Comparison of ENCODE assay signal across 22 cellular contexts in the genomic region with DNA sequence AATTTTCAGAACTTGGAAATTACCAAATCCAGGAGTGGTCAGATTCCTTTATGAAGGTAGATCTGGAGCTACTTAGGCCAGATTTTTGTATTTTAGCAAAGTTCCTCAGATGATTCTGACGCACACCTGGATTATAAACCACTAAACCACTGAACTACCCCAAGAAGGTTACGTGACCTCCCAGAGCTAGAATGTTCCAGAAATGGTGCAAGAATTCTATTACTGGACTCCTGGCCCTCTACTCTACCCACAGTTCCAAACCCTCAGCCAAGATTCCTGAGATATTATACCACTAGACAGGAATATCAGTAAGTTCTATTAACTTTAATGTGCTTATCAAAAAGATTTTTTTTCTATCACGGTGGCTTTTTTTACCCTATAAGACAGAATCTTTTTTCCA.
DNase-seq lines count a peak whose midpoint lies in the region; TF ChIP-seq lines count a peak whose summit lies in the region.
"Had no signal": no experiment of that assay in that cellular context is flagged by ENCODE, and none has a peak within 500 bp of the region (broad histone marks: within the 10 kb centered on the region; RNA-seq: fewer than 3 reads in every experiment).

No MANE protein-coding gene starts in this region.

- no peak overlapping the region for H3K23ac ChIP-seq in H9 (ENCODE audit: insufficient read length, low read depth, low read length)

- H3K27me3 Mint-ChIP-seq in H9 (ENCODE audit: low read depth): no peaks in the 10 kb centered on the region

- no peaks in the 10 kb centered on the region for H3K79me1 ChIP-seq in H9 (ENCODE audit: insufficient read depth, low read depth, low read length, poor library complexity, severe bottlenecking)

- DNase-seq in amniotic epithelial cell (ENCODE audit: low read depth): peak; percentile 29
- peak; percentile 70 for DNase-seq in myocyte (ENCODE audit: low read depth)
- DNase-seq in H9: no peak
- DNase-seq in NCI-H2107 treated with DMSO at 0.1 percent for 48 hours (lab: John Stamatoyannopoulos, UW; ENCODE audit: unreplicated experiment): no peak
- no peak for DNase-seq in effector memory CD4-positive, alpha-beta T cell
- DNase-seq: AML-193; Calu3; CD8-positive, alpha-beta T cell; DMS79 treated with DMSO at 0.1 percent for 48 hours; GF-D8; KBM-7; NCI-H1048; NCI-H1417; NCI-H1694; NCI-H2029 treated with DMSO at 0.1 percent for 48 hours; NCI-H2227 treated with DMSO at 0.1 percent for 48 hours; NCI-H526 treated with DMSO at 0.1 percent for 48 hours; Right ventricle myocardium superior had no signal

- no peak overlapping the region for H3K4me3 Mint-ChIP-seq in H9
- H3K4me3 Mint-ChIP-seq: CD8-positive, alpha-beta T cell had no signal

- no CpG with 5 or more reads among the region's 3 CpGs for WGBS in H9 (ENCODE audit: extremely low coverage, insufficient read length, low lambda C conversion rate)

- no peak overlapping the region for H3K4ac ChIP-seq in H9 (ENCODE audit: low read depth, low read length)

- no peaks in the 10 kb centered on the region for H3K23me2 ChIP-seq in H9 (ENCODE audit: insufficient read length, low read depth, low read length, poor library complexity, severe bottlenecking)

- H3T11ph ChIP-seq in H9 (ENCODE audit: low read length): no peak overlapping the region

- H3K14ac ChIP-seq in H9 (ENCODE audit: insufficient read depth, low read length): no peak overlapping the region

- peaks cover 4% of the 10 kb centered on the region; the same call in 1 of the 2 replicates for H3K9me3 ChIP-seq in BLaER1
- H3K9me3 ChIP-seq in skeletal muscle tissue (ENCODE audit: control insufficient read depth in 3 of 3, low read length in 3 of 3): no peaks in the 10 kb centered on the region
- no peaks in the 10 kb centered on the region for H3K9me3 ChIP-seq in H9 (ENCODE audit: control insufficient read depth, low read depth, low read length)
- no peaks in the 10 kb centered on the region for H3K9me3 ChIP-seq in effector memory CD4-positive, alpha-beta T cell (ENCODE audit: control insufficient read depth, low read length)
- H3K9me3 ChIP-seq: SJSA1 had no signal

- no peak overlapping the region for H2BK5ac ChIP-seq in H9 (ENCODE audit: insufficient read length, low read length)

- H2BK20ac ChIP-seq in H9 (ENCODE audit: low read depth, low read length, poor library complexity, severe bottlenecking): no peak overlapping the region

- no peak overlapping the region for H2BK120ac ChIP-seq in H9 (ENCODE audit: low read depth, low read length, poor library complexity, severe bottlenecking)

- H3K4me3 ChIP-seq in BLaER1 (no peak overlapping the region), skeletal muscle tissue (ENCODE audit: low read length in 3 of 3) (no peak overlapping the region)
- H3K4me3 ChIP-seq in effector memory CD4-positive, alpha-beta T cell (ENCODE audit: insufficient read depth, low read depth, low read length, poor library complexity, severe bottlenecking): no peak overlapping the region
- H3K4me3 ChIP-seq: SJSA1 had no signal

- H3K56ac ChIP-seq in H9 (ENCODE audit: insufficient read length, low read depth, low read length): no peak overlapping the region

- H3K9me3 Mint-ChIP-seq in H9: no peaks in the 10 kb centered on the region
- H3K9me3 Mint-ChIP-seq: CD8-positive, alpha-beta T cell had no signal

- no peak overlapping the region for H3K27ac Mint-ChIP-seq in H9
- H3K27ac Mint-ChIP-seq: CD8-positive, alpha-beta T cell had no signal

- H2AFZ ChIP-seq in H9 (ENCODE audit: low read length): no peak overlapping the region

- H4K5ac ChIP-seq in H9 (ENCODE audit: insufficient read length, low read depth, low read length): no peak overlapping the region

- no peaks in the 10 kb centered on the region for H3K79me2 ChIP-seq in H9 (ENCODE audit: insufficient read depth, low read length)

- H3K27me3 ChIP-seq in BLaER1: no peaks in the 10 kb centered on the region
- no peaks in the 10 kb centered on the region for H3K27me3 ChIP-seq in skeletal muscle tissue (ENCODE audit: control insufficient read depth in 3 of 3, insufficient read depth in 3 of 3, low read length in 3 of 3)
- H3K27me3 ChIP-seq in H9 (ENCODE audit: insufficient read depth, low read length): no peaks in the 10 kb centered on the region
- H3K27me3 ChIP-seq in effector memory CD4-positive, alpha-beta T cell (replicated peaks; ENCODE audit: control insufficient read depth, insufficient read depth, low read length, poor library complexity, severe bottlenecking): no peaks in the 10 kb centered on the region
- H3K27me3 ChIP-seq: SJSA1 had no signal

- H3K4me1 ChIP-seq in BLaER1 (peaks cover 55% of the 10 kb centered on the region), skeletal muscle tissue (ENCODE audit: control insufficient read depth in 3 of 3, insufficient read depth in 3 of 3, low read length in 3 of 3) (peaks cover 0 to 3% (median 3%) of the 10 kb centered on the region in 3 donors), H9 (ENCODE audit: insufficient read depth, low read length) (no peaks in the 10 kb centered on the region)
- no peaks in the 10 kb centered on the region for H3K4me1 ChIP-seq in effector memory CD4-positive, alpha-beta T cell (ENCODE audit: control insufficient read depth, insufficient read depth, low read length, poor library complexity, severe bottlenecking)
- H3K4me1 ChIP-seq: SJSA1 had no signal

- H3K18ac ChIP-seq in H9 (ENCODE audit: insufficient read length, low read depth, low read length): no peak overlapping the region

- no peak overlapping the region for H4K8ac ChIP-seq in H9 (replicated peaks; ENCODE audit: insufficient read length, low read depth, low read length)

- H2BK12ac ChIP-seq in H9 (ENCODE audit: insufficient read length, low read depth, low read length): no peak overlapping the region

- no peak for TF ChIP-seq CTCF in H9 (conservative IDR thresholded peaks at IDR 0.05)

- no peak overlapping the region for H4K91ac ChIP-seq in H9 (ENCODE audit: insufficient read length, low read depth, low read length)

- H3K36me3 ChIP-seq in BLaER1 (no peaks in the 10 kb centered on the region), skeletal muscle tissue (ENCODE audit: control insufficient read depth in 3 of 3, insufficient read depth in 3 of 3, low read length in 3 of 3) (no peaks in the 10 kb centered on the region)
- no peaks in the 10 kb centered on the region for H3K36me3 ChIP-seq in effector memory CD4-positive, alpha-beta T cell (ENCODE audit: control insufficient read depth, insufficient read depth, low read length)
- H3K36me3 ChIP-seq: SJSA1 had no signal

- H3K9ac ChIP-seq in BLaER1: no peak overlapping the region
- no peak overlapping the region for H3K9ac ChIP-seq in skeletal muscle tissue (ENCODE audit: low read depth in 1 of 3, low read length in 3 of 3)
- no peak overlapping the region for H3K9ac ChIP-seq in H9 (ENCODE audit: extremely low read depth, insufficient read length, low read length)

- peak overlapping the region; percentile 68 for H3K27ac ChIP-seq in BLaER1
- H3K27ac ChIP-seq in skeletal muscle tissue (ENCODE audit: low read depth, low read length): peak overlapping the region; percentile 14
- H3K27ac ChIP-seq in H9 (ENCODE audit: insufficient read length, low read depth, low read length): no peak overlapping the region
- no peak overlapping the region for H3K27ac ChIP-seq in effector memory CD4-positive, alpha-beta T cell (ENCODE audit: insufficient read depth, low read length, poor library complexity, severe bottlenecking)
- H3K27ac ChIP-seq: C4-2B, SJSA1 had no signal

- H3K36me3 Mint-ChIP-seq in H9 (ENCODE audit: insufficient read depth in 1 of 3, low read depth in 3 of 3): no peaks in the 10 kb centered on the region
- H3K36me3 Mint-ChIP-seq: CD8-positive, alpha-beta T cell had no signal

- H2BK15ac ChIP-seq in H9 (ENCODE audit: low read depth, low read length): no peak overlapping the region

- H3K4me1 Mint-ChIP-seq in H9: peaks cover 4 to 7% of the 10 kb centered on the region in 2 experiments

- H3K4me2 ChIP-seq in BLaER1: peak overlapping the region; percentile 65
- H3K4me2 ChIP-seq in H9 (ENCODE audit: insufficient read depth, insufficient read length, low read length): no peak overlapping the region

- no peak overlapping the region for H2AK5ac ChIP-seq in H9 (ENCODE audit: insufficient read length, low read length)

- H4K20me1 ChIP-seq in BLaER1 (no peaks in the 10 kb centered on the region), H9 (ENCODE audit: control insufficient read depth, insufficient read depth, insufficient read length) (no peaks in the 10 kb centered on the region)

Comparison
In these comparisons a context has a peak if more than half of its experiments do, and no peak if none do; other contexts are left out.
1. H3K27ac ChIP-seq: peak in BLaER1 (single experiment) and skeletal muscle tissue (single experiment); none in H9 (single experiment) and effector memory CD4-positive, alpha-beta T cell (single experiment).
2. DNase-seq: peak in amniotic epithelial cell (single experiment) and myocyte (single experiment); none in H9 (single experiment), NCI-H2107 treated with DMSO at 0.1 percent for 48 hours (single experiment) and effector memory CD4-positive, alpha-beta T cell (0 of 3).